11 cellular contexts compared by ENCODE assay signal in genomic region chr14:75401356-75401755, GRCh38. TPM values are rescaled to one million over a fixed set of nuclear protein-coding genes. Genes with fewer than 3 reads are reported as not detected.
DNase-seq lines count a peak whose midpoint lies in the region; TF ChIP-seq lines count a peak whose summit lies in the region.
"Had no signal": no experiment of that assay in that cellular context is flagged by ENCODE, and none has a peak within 500 bp of the region (broad histone marks: within the 10 kb centered on the region; RNA-seq: fewer than 3 reads in every experiment).

No MANE protein-coding gene starts in this region.

- no peaks in the 10 kb centered on the region for H3K79me2 ChIP-seq in fibroblast of lung (ENCODE audit: control insufficient read depth, insufficient read depth, low read length)

- TF ChIP-seq CTCF in fibroblast of lung (conservative IDR thresholded peaks at IDR 0.05 in 1 of 2, IDR thresholded peaks at IDR 0.05 in 1 of 2; ENCODE audit: low read depth in 1 of 2, low read length in 2 of 2): no peak

- peak overlapping the region in 1 of 4 experiments; percentile 21 for H3K4me3 ChIP-seq in fibroblast of lung (replicated peaks in 1 of 4; ENCODE audit: control extremely low read depth in 1 of 4, insufficient read depth in 1 of 4, low read depth in 3 of 4, low read length in 4 of 4)
- no peak overlapping the region for H3K4me3 ChIP-seq in muscle layer of duodenum (ENCODE audit: low read depth in 1 of 2, low read length in 2 of 2)
- H3K4me3 ChIP-seq in urinary bladder (ENCODE audit: low read depth, low read length): no peak overlapping the region

- H3K27me3 ChIP-seq in fibroblast of lung (ENCODE audit: control insufficient read depth, insufficient read depth, low read length): peaks cover 10% of the 10 kb centered on the region
- no peaks in the 10 kb centered on the region for H3K27me3 ChIP-seq in muscle layer of duodenum (ENCODE audit: low read depth, low read length)

- H2AFZ ChIP-seq in fibroblast of lung (ENCODE audit: low read length): peak overlapping the region; percentile 54

- H3K27ac ChIP-seq in fibroblast of lung (ENCODE audit: insufficient read depth, low read length): no peak overlapping the region
- peak overlapping the region; percentile 61 for H3K27ac ChIP-seq in muscle layer of duodenum (ENCODE audit: low read length)
- peak overlapping the region; percentile 56 for H3K27ac ChIP-seq in urinary bladder (ENCODE audit: low read depth)

- H3K9ac ChIP-seq in fibroblast of lung (ENCODE audit: insufficient read depth, low read length): no peak overlapping the region

- H3K4me1 ChIP-seq in fibroblast of lung (ENCODE audit: control insufficient read depth, extremely low read depth, insufficient read depth, low read length) (no peaks in the 10 kb centered on the region), muscle layer of duodenum (ENCODE audit: control insufficient read depth in 1 of 2, insufficient read depth in 2 of 2, low read length in 2 of 2) (peaks cover 15 to 20% of the 10 kb centered on the region in 2 donors), urinary bladder (ENCODE audit: insufficient read depth) (no peaks in the 10 kb centered on the region)

- peak overlapping the region; percentile 17 for H3K4me2 ChIP-seq in fibroblast of lung (ENCODE audit: extremely low read depth, insufficient read depth, low read length)

- peak; percentile 18 for DNase-seq in NCI-H510A treated with DMSO at 0.1 percent for 48 hours (lab: John Stamatoyannopoulos, UW)
- no peak for DNase-seq in NCI-H510A (lab: John Stamatoyannopoulos, UW)
- DNase-seq in fibroblast of lung (ENCODE audit: low read depth in 2 of 2): peak in 1 of 2 donors; percentile 33
- DNase-seq in NCI-H69 (lab: John Stamatoyannopoulos, UW): no peak
- no peak for DNase-seq in stimulated activated CD4-positive, alpha-beta T cell treated with anti-CD3 and anti-CD28 coated beads, Interleukin-2, amount 100 ng/mL, for 48 hours
- no peak for DNase-seq in NCI-H1105 (lab: John Stamatoyannopoulos, UW)
- DNase-seq: activated naive CD4-positive, alpha-beta T cell treated with Interleukin-2 at 50 U/mL for 16 hours; immature natural killer cell; T-cell had no signal

- H3K9me3 ChIP-seq in fibroblast of lung (ENCODE audit: control insufficient read depth, insufficient read depth, low read depth, low read length) (no peaks in the 10 kb centered on the region), muscle layer of duodenum (ENCODE audit: control insufficient read depth in 1 of 2, low read length in 2 of 2) (peaks cover 0 to 6% of the 10 kb centered on the region in 2 donors)

- H4K20me1 ChIP-seq in fibroblast of lung (ENCODE audit: control insufficient read depth, extremely low read depth, insufficient read depth, low read length): no peaks in the 10 kb centered on the region

- H3K36me3 ChIP-seq in fibroblast of lung (ENCODE audit: control insufficient read depth, insufficient read depth, low read length) (no peaks in the 10 kb centered on the region), muscle layer of duodenum (ENCODE audit: control insufficient read depth in 1 of 2, insufficient read depth in 2 of 2, low read length in 2 of 2) (no peaks in the 10 kb centered on the region), urinary bladder (ENCODE audit: insufficient read depth) (no peaks in the 10 kb centered on the region)

- 18% methylated on average over 10 of the region's 10 CpGs for WGBS in urinary bladder

RNA-seq across cellular contexts. Expression of gene JDP2, which starts 26.5 kb away (rescaled TPM):
- total RNA-seq in fibroblast of lung: 86.3 and 95.3 TPM in 2 replicates
- 32.4 and 40.8 TPM in 2 replicates for polyA plus RNA-seq in fibroblast of lung
- 34.5 and 39.1 TPM in 2 replicates for polyA plus RNA-seq in fibroblast of lung (2012)
- 8.0 and 9.8 TPM in 2 replicates for polyA minus RNA-seq in fibroblast of lung (ENCODE audit: low replicate concordance)
- total RNA-seq in urinary bladder: 24.6 TPM
- 39.3 TPM for polyA plus RNA-seq in urinary bladder
